ENCODE assay signal across 10 cellular contexts in the genomic region with DNA sequence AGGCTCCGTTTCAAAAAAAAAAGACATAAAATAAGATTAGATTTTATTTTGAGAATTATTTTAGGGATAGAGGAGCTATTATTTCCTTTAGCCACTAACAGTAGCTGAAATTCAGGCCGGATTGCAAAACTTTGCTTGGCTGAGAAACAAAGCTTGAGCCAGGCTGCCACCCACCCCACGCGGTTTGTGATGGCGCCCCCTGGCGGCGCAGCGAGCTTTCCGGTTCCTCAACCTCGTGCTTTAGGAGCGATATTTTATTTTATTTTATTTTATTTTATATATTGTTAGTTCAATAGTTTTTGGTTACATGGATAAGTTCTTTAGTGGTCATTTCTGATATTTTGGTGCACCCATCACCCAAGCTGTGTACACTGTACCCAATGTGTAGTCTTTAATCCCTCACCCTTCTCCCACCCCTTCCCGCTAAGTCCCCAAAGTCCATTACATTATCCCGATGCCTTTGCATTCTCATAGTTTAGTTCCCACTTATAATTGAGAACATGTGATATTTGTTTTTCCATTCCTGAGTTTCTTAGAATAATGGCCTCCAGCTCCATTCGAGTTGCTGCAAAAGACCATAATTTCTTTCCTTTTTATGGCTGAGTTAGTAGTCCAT. TPM values are rescaled to one million over a fixed set of nuclear protein-coding genes. Genes with fewer than 3 reads are reported as not detected.
DNase-seq lines count a peak whose midpoint lies in the region; ATAC-seq, FAIRE-seq and TF ChIP-seq lines count a peak whose summit lies in the region.
"Had no signal": no experiment of that assay in that cellular context is flagged by ENCODE, and none has a peak within 500 bp of the region (broad histone marks: within the 10 kb centered on the region; RNA-seq: fewer than 3 reads in every experiment).

No MANE protein-coding gene starts in this region.

- peaks cover 0 to 23% (median 0%) of the 10 kb centered on the region in 9 donors for H3K27me3 ChIP-seq in heart left ventricle

- TF ChIP-seq CTCF in heart left ventricle (IDR thresholded peaks at IDR 0.05) (peak in 7 of 12 donors; percentile 6 to 57 (median 22)), glutamatergic neuron (IDR thresholded peaks at IDR 0.05; ENCODE audit: partially characterized antibody, unreplicated experiment) (peak; percentile 66)
- peak; percentile 75 for TF ChIP-seq CTCF in activated CD8-positive, alpha-beta T cell treated with anti-CD3 and anti-CD28 coated beads for 36 hours (IDR thresholded peaks at IDR 0.05)

- H3K27ac Mint-ChIP-seq in activated CD8-positive, alpha-beta T cell treated with anti-CD3 and anti-CD28 coated beads for 36 hours = no peak overlapping the region
- H3K27ac Mint-ChIP-seq in glutamatergic neuron (ENCODE audit: unreplicated experiment) = no peak overlapping the region

- no peaks in the 10 kb centered on the region for H3K9me3 Mint-ChIP-seq in activated CD8-positive, alpha-beta T cell treated with anti-CD3 and anti-CD28 coated beads for 36 hours
- no peaks in the 10 kb centered on the region for H3K9me3 Mint-ChIP-seq in glutamatergic neuron (ENCODE audit: unreplicated experiment)

- POLR2A ChIA-PET in activated CD8-positive, alpha-beta T cell treated with anti-CD3 and anti-CD28 coated beads for 36 hours (lab: Charles Lee) = no interaction called here

- no peak overlapping the region for H3K27ac ChIP-seq in heart left ventricle
- H3K27ac ChIP-seq: SJSA1 had no signal

- no peaks in the 10 kb centered on the region for H3K36me3 ChIP-seq in heart left ventricle
- H3K36me3 ChIP-seq: SJSA1 had no signal

- H3K4me3 ChIP-seq in heart left ventricle = no peak overlapping the region
- H3K4me3 ChIP-seq: SJSA1 had no signal

- no peak for ATAC-seq in heart left ventricle
- no peak for ATAC-seq in left cardiac atrium
- no peak for ATAC-seq in activated CD8-positive, alpha-beta T cell treated with anti-CD3 and anti-CD28 coated beads for 36 hours
- no peak for ATAC-seq in GM19455 (IDR thresholded peaks at IDR 0.05; ENCODE audit: unreplicated experiment)

- 35 to 51% (median 40%) methylated on average over 14 of the region's 14 CpGs for WGBS in heart left ventricle, 4 donors

- no peaks in the 10 kb centered on the region for H3K4me1 Mint-ChIP-seq in activated CD8-positive, alpha-beta T cell treated with anti-CD3 and anti-CD28 coated beads for 36 hours (ENCODE audit: low read depth)
- no peaks in the 10 kb centered on the region for H3K4me1 Mint-ChIP-seq in glutamatergic neuron (ENCODE audit: low read depth, unreplicated experiment)

- intact Hi-C loops in heart left ventricle (cut with DNase I) (loop anchor here in 4 of 10 donors (10.0 kb wide), 1 partner anchor 98 kb away; no protein-coding TSS in a partner anchor), left cardiac atrium (cut with DNase I) (no loop called here)
- intact Hi-C loops in activated CD8-positive, alpha-beta T cell treated with anti-CD3 and anti-CD28 coated beads for 36 hours (cut with micrococcal nuclease) = loop anchor here (10.0 kb wide), 1 partner anchor 98 kb away; no protein-coding TSS in a partner anchor

- no peak for FAIRE-seq in urothelium cell line (lab: Jason Lieb, UNC)

- H3K4me1 ChIP-seq in heart left ventricle = no peaks in the 10 kb centered on the region
- H3K4me1 ChIP-seq: SJSA1 had no signal

- H3K36me3 Mint-ChIP-seq in activated CD8-positive, alpha-beta T cell treated with anti-CD3 and anti-CD28 coated beads for 36 hours (ENCODE audit: low read depth) = no peaks in the 10 kb centered on the region
- no peaks in the 10 kb centered on the region for H3K36me3 Mint-ChIP-seq in glutamatergic neuron (ENCODE audit: unreplicated experiment)

- no peak overlapping the region for H3K4me3 Mint-ChIP-seq in activated CD8-positive, alpha-beta T cell treated with anti-CD3 and anti-CD28 coated beads for 36 hours
- H3K4me3 Mint-ChIP-seq in glutamatergic neuron (ENCODE audit: unreplicated experiment) = no peak overlapping the region

- peaks cover 26% of the 10 kb centered on the region for H3K27me3 Mint-ChIP-seq in activated CD8-positive, alpha-beta T cell treated with anti-CD3 and anti-CD28 coated beads for 36 hours
- H3K27me3 Mint-ChIP-seq in glutamatergic neuron (ENCODE audit: unreplicated experiment) = no peaks in the 10 kb centered on the region

- DNase-seq in heart left ventricle = no peak
- no peak for DNase-seq in left cardiac atrium
- DNase-seq in activated CD8-positive, alpha-beta T cell treated with anti-CD3 and anti-CD28 coated beads for 36 hours = peak; percentile 54
- DNase-seq in glutamatergic neuron = peak; percentile 45
- peak; percentile 40 for DNase-seq in urothelium cell line (ENCODE audit: low spot score)
- no peak for DNase-seq in G401 (ENCODE audit: low spot score)
- no peak for DNase-seq in NCI-H2081 (lab: John Stamatoyannopoulos, UW)
- DNase-seq: mesendoderm had no signal

- TF ChIP-seq POLR2A in heart left ventricle (IDR thresholded peaks at IDR 0.05) = no peak

- no peaks in the 10 kb centered on the region for H3K9me3 ChIP-seq in heart left ventricle
- H3K9me3 ChIP-seq: SJSA1 had no signal

- in situ Hi-C loops in G401 (cut with HindIII; ENCODE audit: low sequenced_read_pairs) = no loop called here

- CTCF ChIA-PET in activated CD8-positive, alpha-beta T cell treated with anti-CD3 and anti-CD28 coated beads for 36 hours (lab: Charles Lee) = interaction anchor here (0.7 to 3.5 kb wide), 27 partner anchors 9 to 550 kb away, joined by 3 to 29 read pairs (median 4); partner anchors contain the start of gene CEACAM4

RNA-seq across cellular contexts. Expression of gene CEACAM4, which starts 19.8 kb away (rescaled TPM):
- total RNA-seq in heart left ventricle = 1 to 10 TPM in 1 of 9 donors, under 1 TPM in 6, not detected in 2; 0.29 to 1.5 (median 0.35) TPM
- polyA plus RNA-seq in heart left ventricle = under 1 TPM; 0.46 to 0.49 TPM
- under 1 TPM; 0.84 to 0.91 TPM for total RNA-seq in left cardiac atrium
- not detected for total RNA-seq in activated CD8-positive, alpha-beta T cell treated with anti-CD3 and anti-CD28 coated beads for 36 hours
- total RNA-seq in glutamatergic neuron (ENCODE audit: unreplicated experiment) = not detected
- not detected in 2 replicates for total RNA-seq in G401 (2014; rRNA removed; shearing (Covaris generic))
- total RNA-seq: SJSA1 had no signal

RNA-seq across cellular contexts. Expression of gene CEACAM7, which starts 41.4 kb away (rescaled TPM):
- total RNA-seq in heart left ventricle = under 1 TPM in 1 of 9 donors, not detected in 8; 0.26 TPM
- polyA plus RNA-seq in heart left ventricle = under 1 TPM in 1 of 2 donors, not detected in 1; 0.12 TPM
- not detected for total RNA-seq in left cardiac atrium
- total RNA-seq in activated CD8-positive, alpha-beta T cell treated with anti-CD3 and anti-CD28 coated beads for 36 hours = not detected
- not detected for total RNA-seq in glutamatergic neuron (ENCODE audit: unreplicated experiment)
- total RNA-seq in G401 (2014; rRNA removed; shearing (Covaris generic)) = not detected in 2 replicates
- total RNA-seq: SJSA1 had no signal

Comparison
In these comparisons a context has a peak if more than half of its experiments do, and no peak if none do; other contexts are left out.
1. DNase-seq: peak in activated CD8-positive, alpha-beta T cell treated with anti-CD3 and anti-CD28 coated beads for 36 hours (single experiment), glutamatergic neuron (single experiment) and urothelium cell line (single experiment); none in heart left ventricle (0 of 5), left cardiac atrium (single experiment), G401 (single experiment) and NCI-H2081 (0 of 2).
2. CTCF ChIP-seq: peak in every context shown above with its lines; median percentile 75 in activated CD8-positive, alpha-beta T cell treated with anti-CD3 and anti-CD28 coated beads for 36 hours; 66 in glutamatergic neuron; 22 in heart left ventricle.